15 cellular contexts compared by ENCODE assay signal in genomic region chr17:66564992-66565465, GRCh38.
A peak's percentile ranks its signal among the peaks of the same experiment; 100 is the strongest.
DNase-seq lines count a peak whose midpoint lies in the region; ATAC-seq lines count a peak whose summit lies in the region.
"Had no signal": no experiment of that assay in that cellular context is flagged by ENCODE, and none has a peak within 500 bp of the region (broad histone marks: within the 10 kb centered on the region; RNA-seq: fewer than 3 reads in every experiment).

No MANE protein-coding gene starts in this region.

- no peak overlapping the region for H3K4me3 Mint-ChIP-seq in T-helper 17 cell

- no peaks in the 10 kb centered on the region for H3K9me3 ChIP-seq in T-helper 17 cell (ENCODE audit: control insufficient read depth, low read length, poor library complexity, severe bottlenecking)
- H3K9me3 ChIP-seq: colonic mucosa, lower lobe of right lung, pancreas, stomach had no signal

- peaks cover 27% of the 10 kb centered on the region for H3K4me1 Mint-ChIP-seq in T-helper 17 cell

- H3K27ac Mint-ChIP-seq in T-helper 17 cell = peak overlapping the region; percentile 4

- DNase-seq in A172 (ENCODE audit: low spot score) (peak; percentile 48), GM03348 (ENCODE audit: low spot score) (peak; percentile 19), T-helper 17 cell (no peak), fibroblast of the conjunctiva (ENCODE audit: low read depth) (peak; percentile 16), mesenteric fat pad (ENCODE audit: low spot score) (no peak), LoVo (ENCODE audit: low spot score) (no peak), cortex of kidney (lab: John Stamatoyannopoulos, UW) (no peak)
- no peak for DNase-seq in effector CD8-positive, alpha-beta T cell (lab: John Stamatoyannopoulos, UW)
- DNase-seq: activated CD4-positive, CD25-positive, alpha-beta regulatory T cell; colonic mucosa; lower lobe of right lung; NCI-H1048; NCI-H510A treated with DMSO at 0.1 percent for 48 hours; pancreas; stomach had no signal

- no peaks in the 10 kb centered on the region for H3K27me3 Mint-ChIP-seq in T-helper 17 cell

- no peak for ATAC-seq in T-helper 17 cell
- ATAC-seq: lower lobe of right lung, pancreas had no signal

- H3K36me3 Mint-ChIP-seq in T-helper 17 cell (ENCODE audit: low read depth) = peaks cover 2% of the 10 kb centered on the region

Comparison
In these comparisons a context has a peak if more than half of its experiments do, and no peak if none do; other contexts are left out.
1. DNase-seq: peak in A172 (single experiment), GM03348 (single experiment) and fibroblast of the conjunctiva (single experiment); none in T-helper 17 cell (0 of 3), mesenteric fat pad (single experiment), LoVo (single experiment), effector CD8-positive, alpha-beta T cell (single experiment) and cortex of kidney (single experiment).